Comparison of ENCODE assay signal across 8 cellular contexts in the genomic region with DNA sequence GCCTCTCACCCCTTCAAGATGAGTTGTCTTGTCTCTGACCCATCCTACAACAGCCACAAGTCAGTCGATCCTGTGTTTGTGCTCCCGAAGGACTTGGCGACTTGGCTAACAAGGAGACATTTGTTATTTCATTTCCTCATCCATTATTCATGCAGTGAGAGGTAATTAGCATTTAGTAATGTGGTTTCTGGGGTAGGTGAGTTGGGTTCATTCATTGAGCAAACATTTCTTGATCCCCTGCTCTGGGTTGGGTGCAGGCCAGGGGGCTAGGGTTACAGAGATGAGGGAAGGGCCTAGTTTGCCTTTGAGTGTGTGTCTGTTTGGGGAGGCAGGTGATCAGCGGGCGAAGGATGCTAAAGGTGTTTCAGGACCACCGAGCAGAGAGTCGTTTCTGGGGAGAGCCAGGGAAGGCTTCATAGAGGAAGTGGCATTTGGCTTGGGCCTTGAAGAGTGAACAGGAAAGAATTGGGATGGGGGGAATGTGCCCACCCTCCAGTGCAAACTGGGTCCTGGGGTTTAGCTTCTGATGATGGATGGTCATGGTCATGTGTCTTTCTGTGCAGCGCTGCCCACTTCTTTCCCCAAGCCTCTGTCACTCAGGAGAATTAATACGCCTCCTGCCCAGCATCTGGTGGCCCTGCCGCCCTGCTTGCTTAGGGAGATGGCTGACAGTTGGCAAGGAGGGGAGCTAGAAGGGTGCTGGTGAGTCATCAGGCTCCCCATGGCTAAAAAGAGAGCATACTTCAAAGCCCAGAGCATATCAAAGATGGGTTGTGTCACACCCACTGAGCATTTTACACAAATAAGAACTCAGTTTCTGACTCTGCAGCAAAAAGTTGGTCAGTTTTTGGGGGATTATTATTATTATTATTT. TPM values are rescaled to one million over a fixed set of nuclear protein-coding genes. Genes with fewer than 3 reads are reported as not detected.
DNase-seq lines count a peak whose midpoint lies in the region; TF ChIP-seq lines count a peak whose summit lies in the region.

No MANE protein-coding gene starts in this region.

- intact Hi-C loops in ascending aorta (cut with DNase I), result no loop called here

- no peak overlapping the region for H3K27ac ChIP-seq in ascending aorta
- no peak overlapping the region for H3K27ac ChIP-seq in effector memory CD4-positive, alpha-beta T cell (ENCODE audit: insufficient read depth, low read length, poor library complexity, severe bottlenecking)

- no peaks in the 10 kb centered on the region for H3K9me3 ChIP-seq in ascending aorta
- H3K9me3 ChIP-seq in effector memory CD4-positive, alpha-beta T cell (ENCODE audit: control insufficient read depth, low read length), result no peaks in the 10 kb centered on the region

- no peak for TF ChIP-seq CTCF in ascending aorta (IDR thresholded peaks at IDR 0.05)

- peaks cover 4 to 12% of the 10 kb centered on the region in 2 donors for H3K36me3 ChIP-seq in ascending aorta
- H3K36me3 ChIP-seq in effector memory CD4-positive, alpha-beta T cell (ENCODE audit: control insufficient read depth, insufficient read depth, low read length), result peaks cover 16% of the 10 kb centered on the region

- H3K27me3 ChIP-seq in ascending aorta, result no peaks in the 10 kb centered on the region
- H3K27me3 ChIP-seq in effector memory CD4-positive, alpha-beta T cell (replicated peaks; ENCODE audit: control insufficient read depth, insufficient read depth, low read length, poor library complexity, severe bottlenecking), result no peaks in the 10 kb centered on the region

- no peak overlapping the region for H3K4me3 ChIP-seq in ascending aorta
- no peak overlapping the region for H3K4me3 ChIP-seq in effector memory CD4-positive, alpha-beta T cell (ENCODE audit: insufficient read depth, low read depth, low read length, poor library complexity, severe bottlenecking)

- H3K4me1 ChIP-seq in ascending aorta, result peaks cover 0 to 3% of the 10 kb centered on the region in 2 donors
- H3K4me1 ChIP-seq in effector memory CD4-positive, alpha-beta T cell (ENCODE audit: control insufficient read depth, insufficient read depth, low read length, poor library complexity, severe bottlenecking), result peaks cover 3% of the 10 kb centered on the region

- DNase-seq in Daoy (ENCODE audit: low read depth) (peak; percentile 53), NCI-H226 (peak; percentile 57), myocyte (ENCODE audit: low read depth) (peak; percentile 92), NOMO-1 treated with DMSO at 0.1 percent for 48 hours (lab: John Stamatoyannopoulos, UW; ENCODE audit: unreplicated experiment) (no peak), ascending aorta (ENCODE audit: low spot score in 2 of 2) (no peak), HuH-7.5 (ENCODE audit: low spot score) (no peak)
- peak; percentile 14 for DNase-seq in activated naive CD4-positive, alpha-beta T cell treated with Interleukin-2 at 50 U/mL for 16 hours
- no peak for DNase-seq in effector memory CD4-positive, alpha-beta T cell

RNA-seq across cellular contexts. Expression of gene MSI2, which starts 38.5 kb away (rescaled TPM):
- total RNA-seq in Daoy (2014; rRNA removed; shearing (Covaris generic)), result 13.8 and 18.8 TPM in 2 replicates
- total RNA-seq in myocyte, result 115 and 126 TPM in 2 replicates
- 95.2 TPM for polyA plus RNA-seq in myocyte (2012)
- total RNA-seq in ascending aorta, result 11.7 TPM

Comparison
In these comparisons a context has a peak if more than half of its experiments do, and no peak if none do; other contexts are left out.
1. DNase-seq: peak in Daoy (single experiment), NCI-H226 (single experiment), activated naive CD4-positive, alpha-beta T cell treated with Interleukin-2 at 50 U/mL for 16 hours (single experiment) and myocyte (single experiment); none in NOMO-1 treated with DMSO at 0.1 percent for 48 hours (single experiment), ascending aorta (0 of 2), effector memory CD4-positive, alpha-beta T cell (0 of 3) and HuH-7.5 (single experiment).